Comparison of ENCODE assay signal across 17 cellular contexts in genomic region chr9:970310-971002, GRCh38. TPM values are rescaled to one million over a fixed set of nuclear protein-coding genes. Genes with fewer than 3 reads are reported as not detected.
DNase-seq lines count a peak whose midpoint lies in the region; ATAC-seq and TF ChIP-seq lines count a peak whose summit lies in the region.
"Had no signal": no experiment of that assay in that cellular context is flagged by ENCODE, and none has a peak within 500 bp of the region (broad histone marks: within the 10 kb centered on the region; RNA-seq: fewer than 3 reads in every experiment).

No MANE protein-coding gene starts in this region.

- H3K36me3 Mint-ChIP-seq in endothelial cell (ENCODE audit: low read depth, unreplicated experiment) (no peaks in the 10 kb centered on the region), nephron (ENCODE audit: low read depth) (no peaks in the 10 kb centered on the region)
- H3K36me3 Mint-ChIP-seq: immature natural killer cell, T-cell had no signal

- no peak for TF ChIP-seq POLR2A in Peyer's patch (IDR thresholded peaks at IDR 0.05)

- TF ChIP-seq CTCF in endothelial cell (IDR thresholded peaks at IDR 0.05; ENCODE audit: unreplicated experiment): no peak
- TF ChIP-seq CTCF in nephron (IDR thresholded peaks at IDR 0.05; ENCODE audit: unreplicated experiment in 3 of 3): no peak
- TF ChIP-seq CTCF in foreskin keratinocyte (conservative IDR thresholded peaks at IDR 0.05): no peak
- no peak for TF ChIP-seq CTCF in Peyer's patch (IDR thresholded peaks at IDR 0.05)

- no peaks in the 10 kb centered on the region for H3K9me3 Mint-ChIP-seq in endothelial cell (ENCODE audit: unreplicated experiment)
- H3K9me3 Mint-ChIP-seq in nephron: peaks cover 3% of the 10 kb centered on the region
- H3K9me3 Mint-ChIP-seq: T-cell had no signal

- H3K4me1 ChIP-seq in ES-I3 (ENCODE audit: insufficient read depth, low read length) (peaks cover 10% of the 10 kb centered on the region), HUES6 (ENCODE audit: control insufficient read depth, insufficient read depth, low read length) (peaks cover 46% of the 10 kb centered on the region), foreskin keratinocyte (no peaks in the 10 kb centered on the region), Peyer's patch (peaks cover 0 to 27% (median 2%) of the 10 kb centered on the region in 4 donors)
- H3K4me1 ChIP-seq: BE2C had no signal

- H3K27me3 ChIP-seq in HUES6 (ENCODE audit: control insufficient read depth, insufficient read depth, low read length): peaks cover 99% of the 10 kb centered on the region
- H3K27me3 ChIP-seq in foreskin keratinocyte: peaks cover 100% of the 10 kb centered on the region
- peaks cover 3 to 77% of the 10 kb centered on the region in 2 donors for H3K27me3 ChIP-seq in Peyer's patch

- no peak overlapping the region for H3K27ac Mint-ChIP-seq in endothelial cell (ENCODE audit: unreplicated experiment)
- H3K27ac Mint-ChIP-seq in nephron: no peak overlapping the region
- H3K27ac Mint-ChIP-seq: immature natural killer cell, T-cell had no signal

- H3K9ac ChIP-seq in ES-I3 (ENCODE audit: low read depth, low read length) (peak overlapping the region; percentile 42; the same call in 1 of the 2 replicates), HUES6 (ENCODE audit: low read length) (no peak overlapping the region)

- no peak for ATAC-seq in foreskin keratinocyte
- ATAC-seq: activated CD4-positive, CD25-positive, alpha-beta regulatory T cell treated with anti-CD3 and anti-CD28 coated beads, Interleukin-2, amount 50 U/mL, for 24 hours; T-cell had no signal

- no peaks in the 10 kb centered on the region for H3K9me3 ChIP-seq in ES-I3 (ENCODE audit: control insufficient read depth, insufficient read depth, low read length)
- H3K9me3 ChIP-seq in HUES6 (ENCODE audit: control insufficient read depth, insufficient read depth, low read depth, low read length): no peaks in the 10 kb centered on the region
- H3K9me3 ChIP-seq in Peyer's patch: no peaks in the 10 kb centered on the region
- H3K9me3 ChIP-seq: BE2C had no signal

- H3K4me3 Mint-ChIP-seq in endothelial cell (ENCODE audit: unreplicated experiment) (peak overlapping the region; percentile 59), nephron (peak overlapping the region; percentile 53 to 80 (median 73))

- H3K27me3 Mint-ChIP-seq in endothelial cell (ENCODE audit: unreplicated experiment): peaks cover 33% of the 10 kb centered on the region
- H3K27me3 Mint-ChIP-seq in nephron (ENCODE audit: low read depth): peaks cover 100% of the 10 kb centered on the region

- peaks cover 21% of the 10 kb centered on the region for H3K4me1 Mint-ChIP-seq in endothelial cell (ENCODE audit: unreplicated experiment)
- H3K4me1 Mint-ChIP-seq in nephron: peaks cover 33% of the 10 kb centered on the region

- no peaks in the 10 kb centered on the region for H3K36me3 ChIP-seq in ES-I3 (ENCODE audit: insufficient read depth, low read length)
- no peaks in the 10 kb centered on the region for H3K36me3 ChIP-seq in HUES6 (ENCODE audit: control insufficient read depth, insufficient read depth, low read length)
- no peaks in the 10 kb centered on the region for H3K36me3 ChIP-seq in Peyer's patch
- H3K36me3 ChIP-seq: BE2C had no signal

- H3K4me3 ChIP-seq in HUES6 (ENCODE audit: low read depth, low read length) (peak overlapping the region; percentile 67), Peyer's patch (no peak overlapping the region)

- H3K27ac ChIP-seq in HUES6 (ENCODE audit: low read depth, low read length): no peak overlapping the region
- no peak overlapping the region for H3K27ac ChIP-seq in foreskin keratinocyte
- no peak overlapping the region for H3K27ac ChIP-seq in Peyer's patch

- DNase-seq in endothelial cell (ENCODE audit: low spot score) (peak; percentile 25), foreskin keratinocyte (no peak), pons (ENCODE audit: low spot score) (no peak), Peyer's patch (no peak)
- DNase-seq: BE2C; DMS 273 treated with DMSO at 0.1 percent for 48 hours; immature natural killer cell; NCI-H2081; NCI-H748 treated with DMSO at 0.1 percent for 48 hours; RPMI8226; stimulated activated naive CD4-positive, alpha-beta T cell; T-cell had no signal

RNA-seq across cellular contexts. Expression of gene DMRT3, which starts 6.0 kb away (rescaled TPM):
- total RNA-seq in endothelial cell (ENCODE audit: unreplicated experiment) (not detected), foreskin keratinocyte (not detected in 2 replicates), Peyer's patch (not detected)
- not detected in 2 replicates for polyA plus RNA-seq in foreskin keratinocyte
- total RNA-seq: lung microvascular endothelial cell, T-cell had no signal
- polyA plus RNA-seq: immature natural killer cell had no signal
